In genomic region chr2:138298120-138298814, GRCh38 we compare ENCODE assay signal across 20 cellular contexts.
A peak's percentile ranks its signal among the peaks of the same experiment; 100 is the strongest.
DNase-seq lines count a peak whose midpoint lies in the region; ATAC-seq and TF ChIP-seq lines count a peak whose summit lies in the region.
"Had no signal": no experiment of that assay in that cellular context is flagged by ENCODE, and none has a peak within 500 bp of the region (broad histone marks: within the 10 kb centered on the region; RNA-seq: fewer than 3 reads in every experiment).

No MANE protein-coding gene starts in this region.

- no peaks in the 10 kb centered on the region for H3K9me3 ChIP-seq in BLaER1
- H3K9me3 ChIP-seq: uterus had no signal

- H3K27me3 ChIP-seq in BLaER1, result no peaks in the 10 kb centered on the region
- H3K27me3 ChIP-seq: uterus had no signal

- no peaks in the 10 kb centered on the region for H3K4me1 Mint-ChIP-seq in MCF 10A (ENCODE audit: insufficient read depth, unreplicated experiment)
- H3K4me1 Mint-ChIP-seq: mesothelial cell of epicardium had no signal

- no peaks in the 10 kb centered on the region for H3K36me3 ChIP-seq in BLaER1
- H3K36me3 ChIP-seq: uterus, WERI-Rb-1 had no signal

- H3K9me3 Mint-ChIP-seq in MCF 10A (ENCODE audit: unreplicated experiment), result no peaks in the 10 kb centered on the region
- H3K9me3 Mint-ChIP-seq: mesothelial cell of epicardium had no signal

- peaks cover 11% of the 10 kb centered on the region for H3K4me1 ChIP-seq in BLaER1
- H3K4me1 ChIP-seq: parathyroid adenoma, uterus had no signal

- intact Hi-C loops in MCF 10A (cut with micrococcal nuclease), result no loop called here

- no peak overlapping the region for H3K4me3 ChIP-seq in BLaER1
- H3K4me3 ChIP-seq: uterus had no signal

- H3K27ac ChIP-seq in BLaER1, result no peak overlapping the region
- H3K27ac ChIP-seq: parathyroid adenoma, uterus, WERI-Rb-1 had no signal

- no peaks in the 10 kb centered on the region for H3K27me3 Mint-ChIP-seq in MCF 10A (ENCODE audit: insufficient read depth, unreplicated experiment)

- no TSS peak for BruUV-seq in MCF 10A (replicated peaks; lab: Mats Ljungman, UMichigan)

- ATAC-seq in GM19351 (IDR thresholded peaks at IDR 0.05; ENCODE audit: unreplicated experiment) (peak; percentile 47), HG02610 (IDR thresholded peaks at IDR 0.05; ENCODE audit: unreplicated experiment) (peak; percentile 82), HG03159 (IDR thresholded peaks at IDR 0.05; ENCODE audit: unreplicated experiment) (peak; percentile 82)
- ATAC-seq: HCT116 had no signal

- no peaks in the 10 kb centered on the region for H4K20me1 ChIP-seq in BLaER1

- no peak overlapping the region for H3K27ac Mint-ChIP-seq in MCF 10A (ENCODE audit: low read depth, unreplicated experiment)
- H3K27ac Mint-ChIP-seq: mesothelial cell of epicardium had no signal

- no peak overlapping the region for H3K9ac ChIP-seq in BLaER1
- H3K9ac ChIP-seq: parathyroid adenoma had no signal

- CTCF ChIA-PET in MCF 10A (lab: Yijun Ruan, JAX), result no interaction called here

- peak overlapping the region; percentile 42 for H3K4me2 ChIP-seq in BLaER1

- H3K4me3 Mint-ChIP-seq in MCF 10A (ENCODE audit: unreplicated experiment), result no peak overlapping the region
- H3K4me3 Mint-ChIP-seq: mesothelial cell of epicardium had no signal

- TF ChIP-seq CTCF in MCF 10A (IDR thresholded peaks at IDR 0.05; ENCODE audit: unreplicated experiment), result no peak

- no peak for DNase-seq in activated gamma-delta T cell (lab: John Stamatoyannopoulos, UW)
- no peak for DNase-seq in MCF 10A (ENCODE audit: unreplicated experiment)
- DNase-seq in GF-D8 (lab: John Stamatoyannopoulos, UW), result no peak
- no peak for DNase-seq in GOT3 (lab: John Stamatoyannopoulos, UW)
- DNase-seq: activated CD8-positive, alpha-beta memory T cell treated with anti-CD3 and anti-CD28 coated beads, Interleukin-2, amount 50 U/mL, for 4 hours; amygdala; Calu3; dermis blood vessel endothelial cell; KBM-7; NCI-H1694 treated with DMSO at 0.1 percent for 48 hours; NK-92 treated with Interleukin-12 subunit alpha and Interleukin-12 subunit beta, amount 100 ng/mL, for 24 hours; uterus; WERI-Rb-1 had no signal

- POLR2A ChIA-PET in MCF 10A (lab: Yijun Ruan, JAX), result no interaction called here

- no peaks in the 10 kb centered on the region for H3K36me3 Mint-ChIP-seq in MCF 10A (ENCODE audit: insufficient read depth, unreplicated experiment)
- H3K36me3 Mint-ChIP-seq: mesothelial cell of epicardium had no signal
